In genomic region chr6:119109654-119110325, GRCh38 we compare ENCODE assay signal across 1 cellular context.
TF ChIP-seq lines count a peak whose summit lies in the region.

No MANE protein-coding gene starts in this region.

TF ChIP-seq in WTC11, 78 proteins besides CTCF, POLR2A, EP300 and RAD21 (continued from another document):
- TF ChIP-seq AR (CRISPR knock-in tag; IDR thresholded peaks at IDR 0.05) (no peak), FOXP1 (CRISPR knock-in tag; IDR thresholded peaks at IDR 0.05; ENCODE audit: borderline replicate concordance) (no peak), GABPB1 (CRISPR knock-in tag; IDR thresholded peaks at IDR 0.05) (no peak), ZNF138 (CRISPR knock-in tag; conservative IDR thresholded peaks at IDR 0.05) (no peak), RELA (CRISPR knock-in tag; IDR thresholded peaks at IDR 0.05; ENCODE audit: borderline replicate concordance) (no peak), PRDM15 (CRISPR knock-in tag; IDR thresholded peaks at IDR 0.05) (no peak), ZSCAN18 (CRISPR knock-in tag; IDR thresholded peaks at IDR 0.05) (no peak), CREB1 (CRISPR knock-in tag; IDR thresholded peaks at IDR 0.05) (no peak), E2F1 (CRISPR knock-in tag; IDR thresholded peaks at IDR 0.05) (no peak), ZBTB21 (CRISPR knock-in tag; IDR thresholded peaks at IDR 0.05; ENCODE audit: borderline replicate concordance) (no peak), CBFB (CRISPR knock-in tag; IDR thresholded peaks at IDR 0.05; ENCODE audit: low read depth) (no peak), FOXP4 (CRISPR knock-in tag; IDR thresholded peaks at IDR 0.05) (no peak), ZNF423 (CRISPR knock-in tag; IDR thresholded peaks at IDR 0.05) (no peak), ZNF317 (CRISPR knock-in tag; IDR thresholded peaks at IDR 0.05; ENCODE audit: borderline replicate concordance, low read depth) (no peak), EMX1 (CRISPR knock-in tag; IDR thresholded peaks at IDR 0.05) (no peak), RORB (CRISPR knock-in tag; IDR thresholded peaks at IDR 0.05) (no peak)
TF ChIP-seq in WTC11: peak in this region for 0.
